30 cellular contexts compared by ENCODE assay signal in the genomic region with DNA sequence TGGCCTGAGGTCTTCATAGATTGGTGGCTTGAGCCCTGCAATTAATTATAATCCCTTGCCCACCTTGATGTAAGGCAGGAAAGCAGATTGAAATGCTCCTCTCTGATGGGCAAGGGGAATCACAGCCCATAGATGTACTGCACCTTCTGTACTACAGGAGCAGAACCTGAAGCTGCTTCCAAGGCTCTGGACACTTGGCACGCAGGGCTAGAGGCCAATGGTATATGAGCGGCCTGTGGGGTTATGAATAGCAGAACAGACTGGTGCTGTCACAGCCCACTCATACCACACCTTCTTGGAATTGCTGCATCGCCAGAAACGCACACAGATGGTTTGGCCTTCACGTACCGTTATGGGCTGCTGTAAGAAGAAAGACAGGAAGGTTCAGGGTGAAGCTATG. TPM values are rescaled to one million over a fixed set of nuclear protein-coding genes. Genes with fewer than 3 reads are reported as not detected.
A peak's percentile ranks its signal among the peaks of the same experiment; 100 is the strongest.
DNase-seq lines count a peak whose midpoint lies in the region; ATAC-seq and TF ChIP-seq lines count a peak whose summit lies in the region.
"Had no signal": no experiment of that assay in that cellular context is flagged by ENCODE, and none has a peak within 500 bp of the region (broad histone marks: within the 10 kb centered on the region; RNA-seq: fewer than 3 reads in every experiment).

No MANE protein-coding gene starts in this region.

- POLR2A ChIA-PET in activated CD4-positive, alpha-beta memory T cell treated with anti-CD3 and anti-CD28 coated beads, Interleukin-2, amount 10 ng/mL, durations not matched to agents 7 days and 5 days (lab: Charles Lee): interaction anchor here (1.4 to 4.1 kb wide), 4 partner anchors 8 to 363 kb away, joined by 4 to 80 read pairs (median 18); partner anchors contain the start of genes OXA1L and PRMT5
- POLR2A ChIA-PET in activated CD4-positive, alpha-beta memory T cell treated with anti-CD3 and anti-CD28 coated beads for 36 hours (lab: Charles Lee): interaction anchor here (3.8 kb wide), 1 partner anchor 8 kb away, joined by 47 read pairs; the partner anchor contains the start of gene PRMT5

- no peaks in the 10 kb centered on the region for H3K27me3 Mint-ChIP-seq in activated CD4-positive, alpha-beta memory T cell treated with anti-CD3 and anti-CD28 coated beads, Interleukin-2, amount 10 ng/mL, durations not matched to agents 7 days and 5 days
- no peaks in the 10 kb centered on the region for H3K27me3 Mint-ChIP-seq in activated CD4-positive, alpha-beta memory T cell treated with anti-CD3 and anti-CD28 coated beads for 36 hours
- peaks cover 0 to 3% (median 0%) of the 10 kb centered on the region in 3 donors for H3K27me3 Mint-ChIP-seq in CD14-positive monocyte (ENCODE audit: low read depth in 3 of 3)
- H3K27me3 Mint-ChIP-seq in T-helper 17 cell: no peaks in the 10 kb centered on the region
- H3K27me3 Mint-ChIP-seq in memory B cell: no peaks in the 10 kb centered on the region
- H3K27me3 Mint-ChIP-seq: IgD-negative memory B cell had no signal

- H3K9me3 ChIP-seq in T-helper 17 cell (ENCODE audit: control insufficient read depth, low read length, poor library complexity, severe bottlenecking): no peaks in the 10 kb centered on the region
- H3K9me3 ChIP-seq: A549, Peyer's patch, stomach, tibial nerve had no signal

- TF ChIP-seq CTCF in CD14-positive monocyte (IDR thresholded peaks at IDR 0.05): no peak

- ATAC-seq in T-helper 17 cell (no peak), memory B cell (ENCODE audit: low read depth) (no peak), GM21360 (IDR thresholded peaks at IDR 0.05; ENCODE audit: unreplicated experiment) (no peak), HG03095 (IDR thresholded peaks at IDR 0.05; ENCODE audit: unreplicated experiment) (no peak)
- ATAC-seq: A549; activated T-cell treated with anti-CD3 and anti-CD28 coated beads, Interleukin-2, amount 50 U/mL, for 4 hours; esophagus mucosa had no signal

- H3K27ac Mint-ChIP-seq in activated CD4-positive, alpha-beta memory T cell treated with anti-CD3 and anti-CD28 coated beads, Interleukin-2, amount 10 ng/mL, durations not matched to agents 7 days and 5 days: peak overlapping the region; percentile 17
- H3K27ac Mint-ChIP-seq in activated CD4-positive, alpha-beta memory T cell treated with anti-CD3 and anti-CD28 coated beads for 36 hours: no peak overlapping the region
- H3K27ac Mint-ChIP-seq in CD14-positive monocyte: peak overlapping the region in 4 of 7 donors; percentile 68 to 100 (median 100)
- H3K27ac Mint-ChIP-seq in T-helper 17 cell: peak overlapping the region; percentile 100
- peak overlapping the region; percentile 100 for H3K27ac Mint-ChIP-seq in memory B cell

- peaks cover 56% of the 10 kb centered on the region for H3K36me3 Mint-ChIP-seq in activated CD4-positive, alpha-beta memory T cell treated with anti-CD3 and anti-CD28 coated beads, Interleukin-2, amount 10 ng/mL, durations not matched to agents 7 days and 5 days (ENCODE audit: low read depth)
- H3K36me3 Mint-ChIP-seq in activated CD4-positive, alpha-beta memory T cell treated with anti-CD3 and anti-CD28 coated beads for 36 hours: peaks cover 58% of the 10 kb centered on the region
- H3K36me3 Mint-ChIP-seq in CD14-positive monocyte (peaks cover 46 to 57% of the 10 kb centered on the region in 2 donors), T-helper 17 cell (ENCODE audit: low read depth) (peaks cover 8% of the 10 kb centered on the region), memory B cell (peaks cover 25% of the 10 kb centered on the region)

- H3K9me3 Mint-ChIP-seq in activated CD4-positive, alpha-beta memory T cell treated with anti-CD3 and anti-CD28 coated beads, Interleukin-2, amount 10 ng/mL, durations not matched to agents 7 days and 5 days: no peaks in the 10 kb centered on the region
- H3K9me3 Mint-ChIP-seq in activated CD4-positive, alpha-beta memory T cell treated with anti-CD3 and anti-CD28 coated beads for 36 hours: no peaks in the 10 kb centered on the region
- peaks cover 0 to 2% (median 0%) of the 10 kb centered on the region in 7 donors for H3K9me3 Mint-ChIP-seq in CD14-positive monocyte
- no peaks in the 10 kb centered on the region for H3K9me3 Mint-ChIP-seq in memory B cell
- H3K9me3 Mint-ChIP-seq: activated T-cell treated with anti-CD3 and anti-CD28 coated beads, Interleukin-2, amount 50 U/mL, for 4 hours had no signal

- peaks cover 38% of the 10 kb centered on the region for H3K4me1 Mint-ChIP-seq in activated CD4-positive, alpha-beta memory T cell treated with anti-CD3 and anti-CD28 coated beads, Interleukin-2, amount 10 ng/mL, durations not matched to agents 7 days and 5 days
- peaks cover 30% of the 10 kb centered on the region for H3K4me1 Mint-ChIP-seq in activated CD4-positive, alpha-beta memory T cell treated with anti-CD3 and anti-CD28 coated beads for 36 hours (ENCODE audit: low read depth)
- H3K4me1 Mint-ChIP-seq in CD14-positive monocyte (peaks cover 34% of the 10 kb centered on the region), T-helper 17 cell (peaks cover 27% of the 10 kb centered on the region), memory B cell (peaks cover 6% of the 10 kb centered on the region)

- no peak overlapping the region for H3K4me3 Mint-ChIP-seq in activated CD4-positive, alpha-beta memory T cell treated with anti-CD3 and anti-CD28 coated beads, Interleukin-2, amount 10 ng/mL, durations not matched to agents 7 days and 5 days
- H3K4me3 Mint-ChIP-seq in activated CD4-positive, alpha-beta memory T cell treated with anti-CD3 and anti-CD28 coated beads for 36 hours: no peak overlapping the region
- H3K4me3 Mint-ChIP-seq in CD14-positive monocyte: no peak overlapping the region
- H3K4me3 Mint-ChIP-seq in T-helper 17 cell: no peak overlapping the region
- no peak overlapping the region for H3K4me3 Mint-ChIP-seq in memory B cell
- H3K4me3 Mint-ChIP-seq: activated T-cell treated with anti-CD3 and anti-CD28 coated beads, Interleukin-2, amount 50 U/mL, for 4 hours had no signal

- intact Hi-C loops in activated CD4-positive, alpha-beta memory T cell treated with anti-CD3 and anti-CD28 coated beads for 36 hours (cut with micrococcal nuclease): no loop called here
- intact Hi-C loops in CD14-positive monocyte (cut with micrococcal nuclease): loop anchor here in 1 of 2 donors (10.0 kb wide), 1 partner anchor 1194 kb away; the partner anchor contains the start of genes DCAF11 and NRL

- CTCF ChIA-PET in activated CD4-positive, alpha-beta memory T cell treated with anti-CD3 and anti-CD28 coated beads, Interleukin-2, amount 10 ng/mL, durations not matched to agents 7 days and 5 days (lab: Charles Lee): interaction anchor here (0.5 to 5.8 kb wide), 3 partner anchors 9 to 148 kb away, joined by 3 to 49 read pairs (median 17); partner anchors contain the start of gene PRMT5
- CTCF ChIA-PET in activated CD4-positive, alpha-beta memory T cell treated with anti-CD3 and anti-CD28 coated beads for 36 hours (lab: Charles Lee): interaction anchor here (0.6 to 5.4 kb wide), 5 partner anchors 9 to 66 kb away, joined by 3 to 45 read pairs (median 28); partner anchors contain the start of gene PRMT5

- DNase-seq in activated CD4-positive, alpha-beta memory T cell treated with anti-CD3 and anti-CD28 coated beads, Interleukin-2, amount 10 ng/mL, durations not matched to agents 7 days and 5 days: no peak
- DNase-seq in activated CD4-positive, alpha-beta memory T cell treated with anti-CD3 and anti-CD28 coated beads for 36 hours: no peak
- DNase-seq in CD14-positive monocyte (ENCODE audit: low spot score) (no peak), T-helper 17 cell (no peak), memory B cell (ENCODE audit: low spot score in 2 of 2) (no peak), superior temporal gyrus (ENCODE audit: extremely low spot score) (no peak)
- DNase-seq: activated CD4-positive, alpha-beta T cell treated with anti-CD3 and anti-CD28 coated beads for 1 hour; activated CD8-positive, alpha-beta memory T cell treated with anti-CD3 and anti-CD28 coated beads for 24 hours; activated naive CD4-positive, alpha-beta T cell; activated T-cell treated with anti-CD3 and anti-CD28 coated beads, Interleukin-2, amount 50 U/mL, for 4 hours; AML-193; central memory CD4-positive, alpha-beta T cell; DMS153; foreskin fibroblast; head of caudate nucleus; kidney glomerular epithelial cell; mammary epithelial cell; NCI-H1105; NCI-H1930; NCI-H526; nucleus accumbens; Peyer's patch; stomach; T-helper 1 cell had no signal

RNA-seq across cellular contexts. Expression of gene RBM23, which starts 1.7 kb away (rescaled TPM):
- total RNA-seq in activated CD4-positive, alpha-beta memory T cell treated with anti-CD3 and anti-CD28 coated beads, Interleukin-2, amount 10 ng/mL, durations not matched to agents 7 days and 5 days: 10 to 100 TPM; 71.8 to 73.5 TPM
- 10 to 100 TPM; 55.0 to 56.0 TPM for total RNA-seq in activated CD4-positive, alpha-beta memory T cell treated with anti-CD3 and anti-CD28 coated beads for 36 hours
- polyA plus RNA-seq in CD14-positive monocyte: 10 to 100 TPM; 85.7 to 89.7 TPM
- total RNA-seq in T-helper 17 cell: 10 to 100 TPM; 77.3 to 88.9 TPM

RNA-seq across cellular contexts. Expression of gene PRMT5, which starts 8.5 kb away (rescaled TPM):
- 10 to 100 TPM; 46.3 to 49.8 TPM for total RNA-seq in activated CD4-positive, alpha-beta memory T cell treated with anti-CD3 and anti-CD28 coated beads, Interleukin-2, amount 10 ng/mL, durations not matched to agents 7 days and 5 days
- 100 to 1,000 TPM in 1 of 2 experiments, 10 to 100 TPM in 1; 85.6 to 100 TPM for total RNA-seq in activated CD4-positive, alpha-beta memory T cell treated with anti-CD3 and anti-CD28 coated beads for 36 hours
- polyA plus RNA-seq in CD14-positive monocyte: 10 to 100 TPM; 44.1 to 44.4 TPM
- total RNA-seq in T-helper 17 cell: 10 to 100 TPM; 22.8 to 33.9 TPM

RNA-seq across cellular contexts. Expression of gene HAUS4, which starts 36.2 kb away (rescaled TPM):
- total RNA-seq in activated CD4-positive, alpha-beta memory T cell treated with anti-CD3 and anti-CD28 coated beads, Interleukin-2, amount 10 ng/mL, durations not matched to agents 7 days and 5 days: 10 to 100 TPM; 60.2 to 66.5 TPM
- total RNA-seq in activated CD4-positive, alpha-beta memory T cell treated with anti-CD3 and anti-CD28 coated beads for 36 hours: 10 to 100 TPM; 84.4 to 86.6 TPM
- 10 to 100 TPM; 57.3 to 79.7 TPM for polyA plus RNA-seq in CD14-positive monocyte
- total RNA-seq in T-helper 17 cell: 10 to 100 TPM; 19.5 to 25.9 TPM

RNA-seq across cellular contexts. Expression of gene REM2, which starts 37.7 kb away (rescaled TPM):
- 1 to 10 TPM in 1 of 2 experiments, under 1 TPM in 1; 0.98 to 1.2 TPM for total RNA-seq in activated CD4-positive, alpha-beta memory T cell treated with anti-CD3 and anti-CD28 coated beads, Interleukin-2, amount 10 ng/mL, durations not matched to agents 7 days and 5 days
- total RNA-seq in activated CD4-positive, alpha-beta memory T cell treated with anti-CD3 and anti-CD28 coated beads for 36 hours: under 1 TPM; 0.36 to 0.77 TPM
- not detected for polyA plus RNA-seq in CD14-positive monocyte
- 1 to 10 TPM; 7.2 to 8.7 TPM for total RNA-seq in T-helper 17 cell

RNA-seq across cellular contexts. Expression of gene LRP10, which starts 49.2 kb away (rescaled TPM):
- 10 to 100 TPM; 88.5 to 98.6 TPM for total RNA-seq in activated CD4-positive, alpha-beta memory T cell treated with anti-CD3 and anti-CD28 coated beads, Interleukin-2, amount 10 ng/mL, durations not matched to agents 7 days and 5 days
- total RNA-seq in activated CD4-positive, alpha-beta memory T cell treated with anti-CD3 and anti-CD28 coated beads for 36 hours: 10 to 100 TPM; 62.4 to 64.3 TPM
- 10 to 100 TPM; 39.0 to 51.5 TPM for polyA plus RNA-seq in CD14-positive monocyte
- total RNA-seq in T-helper 17 cell: 10 to 100 TPM; 76.9 to 84.5 TPM
